Comparison of ENCODE assay signal across 26 cellular contexts in the genomic region with DNA sequence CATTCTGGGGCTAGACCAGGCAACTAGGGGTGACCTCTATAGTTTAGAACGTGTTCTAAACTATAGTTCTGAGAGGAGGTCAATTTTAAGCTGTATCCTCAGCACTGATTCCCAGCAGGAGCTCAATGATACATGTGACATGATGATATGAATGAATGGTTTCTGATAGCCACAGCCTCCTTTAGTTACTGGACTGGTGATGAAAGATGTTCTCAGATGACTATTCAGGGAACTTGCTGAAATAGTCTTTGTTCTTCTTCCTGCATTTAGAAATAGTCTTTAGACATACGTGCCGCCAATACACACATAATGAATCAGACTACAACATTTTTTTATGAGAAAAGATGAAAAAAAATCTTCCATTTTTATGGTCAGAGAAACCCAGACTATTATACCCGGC.
A peak's percentile ranks its signal among the peaks of the same experiment; 100 is the strongest.
DNase-seq lines count a peak whose midpoint lies in the region; ATAC-seq and TF ChIP-seq lines count a peak whose summit lies in the region.
"Had no signal": no experiment of that assay in that cellular context is flagged by ENCODE, and none has a peak within 500 bp of the region (broad histone marks: within the 10 kb centered on the region; RNA-seq: fewer than 3 reads in every experiment).

No MANE protein-coding gene starts in this region.

- H3K27me3 ChIP-seq in tibial nerve = no peaks in the 10 kb centered on the region
- H3K27me3 ChIP-seq: sigmoid colon had no signal

- no peaks in the 10 kb centered on the region for H3K9me3 Mint-ChIP-seq in HFFc6
- H3K9me3 Mint-ChIP-seq: activated naive CD8-positive, alpha-beta T cell treated with anti-CD3 and anti-CD28 coated beads, Interleukin-2, amount 10 ng/mL, durations not matched to agents 7 days and 5 days; CD4-positive, alpha-beta memory T cell; stimulated activated effector memory CD8-positive, alpha-beta T cell treated with anti-CD3 and anti-CD28 coated beads, Interleukin-12 subunit alpha, Interleukin-12 subunit beta, amount 100 ng/mL, for 72 hours; T-helper 1 cell treated with Interleukin-12 subunit alpha and Interleukin-12 subunit beta and Interleukin-4 antibody, amounts not matched to agents 30 μg/mL and 1 μg/mL, for 36 hours had no signal

- 49 to 53% methylated on average over 4 of the region's 4 CpGs for WGBS in tibial nerve, 2 donors

- no peak overlapping the region for H3K27ac ChIP-seq in tibial nerve
- H3K27ac ChIP-seq: psoas muscle, sigmoid colon, SK-N-MC had no signal

- peaks cover 2% of the 10 kb centered on the region; the same call in 1 of the 2 replicates for H3K27me3 Mint-ChIP-seq in HFFc6 (ENCODE audit: insufficient read depth)

- TF ChIP-seq POLR2A in tibial nerve (IDR thresholded peaks at IDR 0.05) = no peak

- no peaks in the 10 kb centered on the region for H3K4me1 ChIP-seq in tibial nerve
- H3K4me1 ChIP-seq: psoas muscle, sigmoid colon had no signal

- ATAC-seq in GM19395 (IDR thresholded peaks at IDR 0.05; ENCODE audit: unreplicated experiment) = no peak
- ATAC-seq: naive thymus-derived CD4-positive, alpha-beta T cell; psoas muscle; stimulated activated effector memory CD8-positive, alpha-beta T cell treated with anti-CD3 and anti-CD28 coated beads, Interleukin-12 subunit alpha, Interleukin-12 subunit beta, amount 100 ng/mL, for 72 hours had no signal

- TF ChIP-seq CTCF in HFFc6 (IDR thresholded peaks at IDR 0.05) (no peak), choroid plexus epithelial cell (conservative IDR thresholded peaks at IDR 0.05; ENCODE audit: low read depth, low read length) (no peak), foreskin fibroblast (IDR thresholded peaks at IDR 0.05; ENCODE audit: low read depth, low read length) (no peak), tibial nerve (IDR thresholded peaks at IDR 0.05) (no peak)

- H3K36me3 ChIP-seq in tibial nerve = peaks cover 0 to 50% (median 0%) of the 10 kb centered on the region in 3 donors

- DNase-seq in HFFc6 (peak; percentile 21), choroid plexus epithelial cell (ENCODE audit: low read depth) (peak; percentile 46), foreskin fibroblast (peak; percentile 18 to 28), superior temporal gyrus (ENCODE audit: extremely low spot score) (peak; percentile 60), NCI-H187 (lab: John Stamatoyannopoulos, UW) (no peak), tibial nerve (ENCODE audit: low spot score in 2 of 2) (no peak)
- DNase-seq: activated CD4-positive, alpha-beta T cell treated with anti-CD3 and anti-CD28 coated beads, Interleukin-2, amount 50 U/mL, for 4 hours; activated gamma-delta T cell treated with Interleukin-2 at 50 U/mL for 16 hours; activated naive CD8-positive, alpha-beta T cell treated with anti-CD3 and anti-CD28 coated beads, Interleukin-2, amount 10 ng/mL, durations not matched to agents 7 days and 5 days; activated T-cell treated with anti-CD3 and anti-CD28 coated beads, Interleukin-2, amount 50 U/mL, for 48 hours; CD4-positive, alpha-beta memory T cell; GOT3; head of caudate nucleus; midbrain; naive thymus-derived CD4-positive, alpha-beta T cell; NCI-H1694; NCI-H2171; nucleus accumbens; psoas muscle; sigmoid colon; stimulated activated CD4-positive, alpha-beta T cell treated with anti-CD3 and anti-CD28 coated beads, Interleukin-15, amount 100 ng/mL, for 24 hours had no signal

- H3K27ac Mint-ChIP-seq in HFFc6 = peak overlapping the region; percentile 13; the same call in 1 of the 2 replicates
- H3K27ac Mint-ChIP-seq: activated naive CD8-positive, alpha-beta T cell treated with anti-CD3 and anti-CD28 coated beads, Interleukin-2, amount 10 ng/mL, durations not matched to agents 7 days and 5 days; B cell; CD4-positive, alpha-beta memory T cell; naive thymus-derived CD4-positive, alpha-beta T cell; stimulated activated effector memory CD8-positive, alpha-beta T cell treated with anti-CD3 and anti-CD28 coated beads, Interleukin-12 subunit alpha, Interleukin-12 subunit beta, amount 100 ng/mL, for 72 hours; T-helper 1 cell treated with Interleukin-12 subunit alpha and Interleukin-12 subunit beta and Interleukin-4 antibody, amounts not matched to agents 30 μg/mL and 1 μg/mL, for 36 hours had no signal

- peaks cover 0 to 8% (median 0%) of the 10 kb centered on the region in 4 donors for H3K9me3 ChIP-seq in tibial nerve
- H3K9me3 ChIP-seq: psoas muscle, sigmoid colon had no signal

- peaks cover 34% of the 10 kb centered on the region for H3K4me1 Mint-ChIP-seq in HFFc6 (ENCODE audit: low read depth)
- H3K4me1 Mint-ChIP-seq: B cell; CD4-positive, alpha-beta memory T cell; naive thymus-derived CD4-positive, alpha-beta T cell; stimulated activated effector memory CD8-positive, alpha-beta T cell treated with anti-CD3 and anti-CD28 coated beads, Interleukin-12 subunit alpha, Interleukin-12 subunit beta, amount 100 ng/mL, for 72 hours had no signal

- no peak overlapping the region for H3K4me3 Mint-ChIP-seq in HFFc6
- H3K4me3 Mint-ChIP-seq: activated naive CD8-positive, alpha-beta T cell treated with anti-CD3 and anti-CD28 coated beads, Interleukin-2, amount 10 ng/mL, durations not matched to agents 7 days and 5 days; B cell; CD4-positive, alpha-beta memory T cell; naive thymus-derived CD4-positive, alpha-beta T cell; stimulated activated effector memory CD8-positive, alpha-beta T cell treated with anti-CD3 and anti-CD28 coated beads, Interleukin-12 subunit alpha, Interleukin-12 subunit beta, amount 100 ng/mL, for 72 hours; T-helper 1 cell treated with Interleukin-12 subunit alpha and Interleukin-12 subunit beta and Interleukin-4 antibody, amounts not matched to agents 30 μg/mL and 1 μg/mL, for 36 hours had no signal

- no peak overlapping the region for H3K4me3 ChIP-seq in choroid plexus epithelial cell (ENCODE audit: low read depth, low read length)
- H3K4me3 ChIP-seq in foreskin fibroblast (ENCODE audit: low read depth in 1 of 2, low read length in 2 of 2) = no peak overlapping the region
- H3K4me3 ChIP-seq in tibial nerve = no peak overlapping the region
- H3K4me3 ChIP-seq: psoas muscle, sigmoid colon, SK-N-MC had no signal

- no peak for TF ChIP-seq EP300 in tibial nerve (IDR thresholded peaks at IDR 0.05)

- H3K36me3 Mint-ChIP-seq in HFFc6 (ENCODE audit: low read depth) = no peaks in the 10 kb centered on the region
- H3K36me3 Mint-ChIP-seq: activated naive CD8-positive, alpha-beta T cell treated with anti-CD3 and anti-CD28 coated beads, Interleukin-2, amount 10 ng/mL, durations not matched to agents 7 days and 5 days; CD4-positive, alpha-beta memory T cell; naive thymus-derived CD4-positive, alpha-beta T cell; stimulated activated effector memory CD8-positive, alpha-beta T cell treated with anti-CD3 and anti-CD28 coated beads, Interleukin-12 subunit alpha, Interleukin-12 subunit beta, amount 100 ng/mL, for 72 hours had no signal

Comparison
In these comparisons a context has a peak if more than half of its experiments do, and no peak if none do; other contexts are left out.
1. DNase-seq: peak in HFFc6 (single experiment), choroid plexus epithelial cell (single experiment), foreskin fibroblast (2 of 2) and superior temporal gyrus (single experiment); none in NCI-H187 (0 of 2) and tibial nerve (0 of 2).